In the genomic region with DNA sequence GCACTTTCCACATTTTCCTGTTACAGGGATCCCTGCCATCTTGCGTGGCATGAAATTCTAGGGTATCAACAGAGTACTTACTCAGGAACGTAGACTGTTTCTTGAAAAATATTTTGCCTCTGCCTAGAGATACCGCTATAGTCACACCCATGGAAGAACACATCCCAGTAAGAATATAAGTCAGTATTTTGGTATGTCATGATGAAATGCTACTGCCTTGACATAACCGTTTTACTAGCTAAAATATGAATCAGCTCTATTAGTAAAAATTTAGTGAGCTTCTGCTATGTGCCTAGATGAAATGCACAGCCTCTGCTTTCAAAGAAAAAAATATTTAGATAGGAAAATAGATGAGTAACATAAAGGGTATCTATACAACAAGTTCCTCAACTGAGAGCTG, we compare ENCODE assay signal across 19 cellular contexts.
DNase-seq lines count a peak whose midpoint lies in the region; ATAC-seq and TF ChIP-seq lines count a peak whose summit lies in the region.
"Had no signal": no experiment of that assay in that cellular context is flagged by ENCODE, and none has a peak within 500 bp of the region (broad histone marks: within the 10 kb centered on the region; RNA-seq: fewer than 3 reads in every experiment).

No MANE protein-coding gene starts in this region.

- no peaks in the 10 kb centered on the region for H3K4me1 ChIP-seq in foreskin keratinocyte
- H3K4me1 ChIP-seq: BLaER1, SJSA1 had no signal

- H3K36me3 ChIP-seq in brain microvascular endothelial cell (replicated peaks) = no peaks in the 10 kb centered on the region
- H3K36me3 ChIP-seq: SJSA1 had no signal

- DNase-seq in AG08395 (ENCODE audit: low spot score) (peak; percentile 2), HS-27A (ENCODE audit: low read depth) (peak; percentile 46), brain microvascular endothelial cell (peak; percentile 15), foreskin keratinocyte (peak; percentile 34 to 76), AML-193 (lab: John Stamatoyannopoulos, UW) (no peak)
- DNase-seq in activated CD4-positive, alpha-beta T cell treated with anti-CD3 and anti-CD28 coated beads, Interleukin-2, amount 50 U/mL, for 4 hours = no peak
- DNase-seq: 8988T; CD8-positive, alpha-beta T cell; Karpas-422; MM.1S; NCI-H1105 treated with DMSO at 0.1 percent for 48 hours; NCI-H187; NK-92 treated with Interleukin-12 subunit alpha and Interleukin-12 subunit beta, amount 100 ng/mL, for 24 hours; SW 1271 had no signal

- ATAC-seq in foreskin keratinocyte = peak; percentile 45
- no peak for ATAC-seq in GM21390 (IDR thresholded peaks at IDR 0.05; ENCODE audit: unreplicated experiment)
- no peak for ATAC-seq in SK-N-SH treated with all-trans-retinoic acid at 6 μM for 48 hours
- ATAC-seq: CD8-positive, alpha-beta T cell; GM12878 had no signal

- H3K27ac ChIP-seq in brain microvascular endothelial cell (no peak overlapping the region), foreskin keratinocyte (no peak overlapping the region)
- H3K27ac ChIP-seq: BLaER1, SJSA1 had no signal

- in situ Hi-C loops in brain microvascular endothelial cell (cut with HindIII; ENCODE audit: low pct_ligation_motif_present, low sequenced_read_pairs) = no loop called here

- TF ChIP-seq CTCF in brain microvascular endothelial cell (IDR thresholded peaks at IDR 0.05; ENCODE audit: low read depth, low read length, missing control alignments) (no peak), foreskin keratinocyte (conservative IDR thresholded peaks at IDR 0.05) (no peak)

- H3K27me3 ChIP-seq in brain microvascular endothelial cell (replicated peaks) (no peaks in the 10 kb centered on the region), foreskin keratinocyte (no peaks in the 10 kb centered on the region)
- H3K27me3 ChIP-seq: BLaER1, SJSA1 had no signal

- H3K4me3 ChIP-seq in brain microvascular endothelial cell (ENCODE audit: low read depth, low read length) = no peak overlapping the region
- H3K4me3 ChIP-seq: BLaER1, GM12878, SJSA1 had no signal

TF ChIP-seq in SK-N-SH treated with all-trans-retinoic acid at 6 μM for 48 hours, 23 proteins besides CTCF, POLR2A, EP300 and RAD21:
- TF ChIP-seq ARNTL (CRISPR knock-in tag; IDR thresholded peaks at IDR 0.05; ENCODE audit: borderline replicate concordance, low read depth) (no peak), OSR1 (CRISPR knock-in tag; IDR thresholded peaks at IDR 0.05) (no peak), CSDC2 (CRISPR knock-in tag; IDR thresholded peaks at IDR 0.05) (no peak)
- TF ChIP-seq, protein P1, sequence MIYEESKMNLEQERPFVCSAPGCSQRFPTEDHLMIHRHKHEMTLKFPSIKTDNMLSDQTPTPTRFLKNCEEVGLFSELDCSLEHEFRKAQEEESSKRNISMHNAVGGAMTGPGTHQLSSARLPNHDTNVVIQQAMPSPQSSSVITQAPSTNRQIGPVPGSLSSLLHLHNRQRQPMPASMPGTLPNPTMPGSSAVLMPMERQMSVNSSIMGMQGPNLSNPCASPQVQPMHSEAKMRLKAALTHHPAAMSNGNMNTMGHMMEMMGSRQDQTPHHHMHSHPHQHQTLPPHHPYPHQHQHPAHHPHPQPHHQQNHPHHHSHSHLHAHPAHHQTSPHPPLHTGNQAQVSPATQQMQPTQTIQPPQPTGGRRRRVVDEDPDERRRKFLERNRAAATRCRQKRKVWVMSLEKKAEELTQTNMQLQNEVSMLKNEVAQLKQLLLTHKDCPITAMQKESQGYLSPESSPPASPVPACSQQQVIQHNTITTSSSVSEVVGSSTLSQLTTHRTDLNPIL (CRISPR knock-in tag; IDR thresholded peaks at IDR 0.05; ENCODE audit: low read depth) = no peak
TF ChIP-seq in SK-N-SH treated with all-trans-retinoic acid at 6 μM for 48 hours: peak in this region for 0.

Comparison
In these comparisons a context has a peak if more than half of its experiments do, and no peak if none do; other contexts are left out.
1. DNase-seq: peak in AG08395 (single experiment), HS-27A (single experiment), brain microvascular endothelial cell (single experiment) and foreskin keratinocyte (2 of 2); none in AML-193 (0 of 2) and activated CD4-positive, alpha-beta T cell treated with anti-CD3 and anti-CD28 coated beads, Interleukin-2, amount 50 U/mL, for 4 hours (0 of 2).